8 cellular contexts compared by ENCODE assay signal in genomic region chr6:131694832-131695426, GRCh38. TPM values are rescaled to one million over a fixed set of nuclear protein-coding genes. Genes with fewer than 3 reads are reported as not detected.
DNase-seq lines count a peak whose midpoint lies in the region; ATAC-seq and TF ChIP-seq lines count a peak whose summit lies in the region.

No MANE protein-coding gene starts in this region.

- H3K36me3 Mint-ChIP-seq in Calu3 (ENCODE audit: insufficient read depth, unreplicated experiment): no peaks in the 10 kb centered on the region
- H3K36me3 Mint-ChIP-seq in activated T-cell treated with anti-CD3 and anti-CD28 coated beads, Interleukin-2, amount 50 U/mL, for 4 hours (ENCODE audit: insufficient read depth): no peaks in the 10 kb centered on the region

- CTCF ChIA-PET in Calu3 (lab: Charles Lee): interaction anchor here (1.2 to 1.4 kb wide), 4 partner anchors 67 to 215 kb away, joined by 3 to 14 read pairs (median 4); partner anchors contain the start of gene MED23

- H3K4me3 Mint-ChIP-seq in Calu3 (ENCODE audit: low read depth, unreplicated experiment): no peak overlapping the region
- H3K4me3 Mint-ChIP-seq in activated T-cell treated with anti-CD3 and anti-CD28 coated beads, Interleukin-2, amount 50 U/mL, for 4 hours: no peak overlapping the region

- DNase-seq in Calu3 (peak; percentile 71), NCI-H345 treated with DMSO at 0.1 percent for 48 hours (lab: John Stamatoyannopoulos, UW; ENCODE audit: unreplicated experiment) (peak; percentile 1), glomerular endothelial cell (ENCODE audit: extremely low read depth, low read depth, low spot score) (peak; percentile 54), pons (ENCODE audit: low spot score) (peak; percentile 81)
- no peak for DNase-seq in activated T-cell treated with anti-CD3 and anti-CD28 coated beads, Interleukin-2, amount 50 U/mL, for 4 hours
- DNase-seq in effector CD4-positive, alpha-beta T cell: no peak

- ATAC-seq in GM19023 (IDR thresholded peaks at IDR 0.05; ENCODE audit: unreplicated experiment) (peak; percentile 79), HG03095 (IDR thresholded peaks at IDR 0.05; ENCODE audit: unreplicated experiment) (peak; percentile 73)
- ATAC-seq in activated T-cell treated with anti-CD3 and anti-CD28 coated beads, Interleukin-2, amount 50 U/mL, for 4 hours: peak; percentile 50 to 70

- TF ChIP-seq CTCF in Calu3 (IDR thresholded peaks at IDR 0.05; ENCODE audit: unreplicated experiment): peak; percentile 75

- BruUV-seq in Calu3 (replicated peaks; lab: Mats Ljungman, UMichigan): no TSS peak

- H3K27me3 Mint-ChIP-seq in Calu3 (ENCODE audit: unreplicated experiment): no peaks in the 10 kb centered on the region
- H3K27me3 Mint-ChIP-seq in activated T-cell treated with anti-CD3 and anti-CD28 coated beads, Interleukin-2, amount 50 U/mL, for 4 hours (ENCODE audit: low read depth): peaks cover 2% of the 10 kb centered on the region

- H3K4me1 Mint-ChIP-seq in Calu3 (ENCODE audit: low read depth, unreplicated experiment): no peaks in the 10 kb centered on the region
- H3K4me1 Mint-ChIP-seq in activated T-cell treated with anti-CD3 and anti-CD28 coated beads, Interleukin-2, amount 50 U/mL, for 4 hours (ENCODE audit: low read depth): no peaks in the 10 kb centered on the region

- intact Hi-C loops in Calu3 (cut with micrococcal nuclease; ENCODE audit: unreplicated experiment): loop anchor here (10.0 kb wide), 1 partner anchor 90 kb away; no protein-coding TSS in a partner anchor

- no peaks in the 10 kb centered on the region for H3K9me3 Mint-ChIP-seq in Calu3 (ENCODE audit: low read depth, unreplicated experiment)
- no peaks in the 10 kb centered on the region for H3K9me3 Mint-ChIP-seq in activated T-cell treated with anti-CD3 and anti-CD28 coated beads, Interleukin-2, amount 50 U/mL, for 4 hours

- no peak overlapping the region for H3K27ac Mint-ChIP-seq in Calu3 (ENCODE audit: unreplicated experiment)

RNA-seq across cellular contexts. Expression of gene OR2A4, which starts 6.3 kb away (rescaled TPM):
- total RNA-seq in Calu3 (2022): not detected in 2 replicates
- total RNA-seq in activated T-cell treated with anti-CD3 and anti-CD28 coated beads, Interleukin-2, amount 50 U/mL, for 4 hours: not detected
- 0.10 TPM in 1 of 2 replicates, not detected in the other for total RNA-seq in glomerular endothelial cell

RNA-seq across cellular contexts. Expression of gene CTAGE9, which starts 15.9 kb away (rescaled TPM):
- total RNA-seq in Calu3 (2022) (not detected in 2 replicates), glomerular endothelial cell (0.05 TPM in 1 of 2 replicates, not detected in the other)
- total RNA-seq in activated T-cell treated with anti-CD3 and anti-CD28 coated beads, Interleukin-2, amount 50 U/mL, for 4 hours: not detected

RNA-seq across cellular contexts. Expression of gene ENPP3, which starts 57.8 kb away (rescaled TPM):
- not detected in 2 replicates for total RNA-seq in Calu3 (2022)
- total RNA-seq in activated T-cell treated with anti-CD3 and anti-CD28 coated beads, Interleukin-2, amount 50 U/mL, for 4 hours: under 1 TPM in 2 of 3 donors, not detected in 1; 0.35 to 0.54 TPM
- total RNA-seq in glomerular endothelial cell: not detected in 2 replicates

Comparison
In these comparisons a context has a peak if more than half of its experiments do, and no peak if none do; other contexts are left out.
1. DNase-seq: peak in Calu3 (single experiment), NCI-H345 treated with DMSO at 0.1 percent for 48 hours (single experiment), glomerular endothelial cell (single experiment) and pons (single experiment); none in activated T-cell treated with anti-CD3 and anti-CD28 coated beads, Interleukin-2, amount 50 U/mL, for 4 hours (single experiment) and effector CD4-positive, alpha-beta T cell (single experiment).
2. Peak in every context shown above with its lines, with median percentiles within 50 percentile points of each other: ATAC-seq.